In genomic region chr9:96420468-96421219, GRCh38 we compare ENCODE assay signal across 8 cellular contexts. TPM values are rescaled to one million over a fixed set of nuclear protein-coding genes. Genes with fewer than 3 reads are reported as not detected.
DNase-seq lines count a peak whose midpoint lies in the region; ATAC-seq and TF ChIP-seq lines count a peak whose summit lies in the region.

No MANE protein-coding gene starts in this region.

- H3K9me3 Mint-ChIP-seq in CD4-positive, alpha-beta T cell: no peaks in the 10 kb centered on the region

- no peak for ATAC-seq in CD4-positive, alpha-beta T cell (ENCODE audit: poor library complexity)
- peak; percentile 27 for ATAC-seq in left lobe of liver
- no peak for ATAC-seq in GM21723 (IDR thresholded peaks at IDR 0.05; ENCODE audit: unreplicated experiment)

- CTCF ChIA-PET in CD4-positive, alpha-beta T cell (lab: Charles Lee): no interaction called here
- CTCF ChIA-PET in RWPE1 (lab: Yijun Ruan, JAX): interaction anchor here (1.1 kb wide), 1 partner anchor 93 kb away, joined by 4 read pairs; no protein-coding TSS in a partner anchor

- peak in 1 of 10 experiments; percentile 3 for DNase-seq in CD4-positive, alpha-beta T cell
- DNase-seq in HAP-1 (ENCODE audit: low spot score in 2 of 2): peak; percentile 68
- DNase-seq in RWPE1 (ENCODE audit: low spot score): peak; percentile 93
- peak; percentile 97 for DNase-seq in choroid plexus epithelial cell (ENCODE audit: low read depth)
- DNase-seq in left lobe of liver (ENCODE audit: low spot score): peak; percentile 70
- no peak for DNase-seq in superior temporal gyrus (ENCODE audit: extremely low spot score)

- POLR2A ChIA-PET in CD4-positive, alpha-beta T cell (lab: Charles Lee): no interaction called here
- POLR2A ChIA-PET in RWPE1 (lab: Yijun Ruan, JAX; ENCODE audit: low non-redundant PET): interaction anchor here (0.8 kb wide), 1 partner anchor 235 kb away, joined by 3 read pairs; the partner anchor contains the start of gene PRXL2C

- H3K4me3 ChIP-seq in HAP-1 (no peak overlapping the region), choroid plexus epithelial cell (ENCODE audit: low read depth, low read length) (no peak overlapping the region), subcutaneous abdominal adipose tissue (ENCODE audit: low read depth in 1 of 5, low read length in 5 of 5) (peak overlapping the region in 1 of 5 donors; percentile 9)

- H3K4me3 Mint-ChIP-seq in CD4-positive, alpha-beta T cell: peak overlapping the region; percentile 75

- H3K4me1 ChIP-seq in HAP-1 (peaks cover 27% of the 10 kb centered on the region), subcutaneous abdominal adipose tissue (ENCODE audit: control insufficient read depth in 5 of 5, insufficient read depth in 5 of 5, low read length in 5 of 5) (peaks cover 11 to 44% (median 32%) of the 10 kb centered on the region in 5 donors)

- no peak overlapping the region for H3K27ac ChIP-seq in CD4-positive, alpha-beta T cell (ENCODE audit: low read depth, low read length)
- H3K27ac ChIP-seq in RWPE1 (peak overlapping the region; percentile 68), subcutaneous abdominal adipose tissue (ENCODE audit: low read depth, low read length) (peak overlapping the region; percentile 88)

- H3K36me3 ChIP-seq in HAP-1 (replicated peaks) (peaks cover 12% of the 10 kb centered on the region), subcutaneous abdominal adipose tissue (ENCODE audit: control insufficient read depth in 5 of 5, insufficient read depth in 5 of 5, low read length in 5 of 5) (no peaks in the 10 kb centered on the region)

- H3K9ac ChIP-seq in subcutaneous abdominal adipose tissue (ENCODE audit: low read length in 5 of 5): peak overlapping the region in 1 of 5 donors; percentile 70

- in situ Hi-C loops in HAP-1 (cut with MboI; ENCODE audit: low sequenced_read_pairs): no loop called here

- H3K36me3 Mint-ChIP-seq in CD4-positive, alpha-beta T cell (ENCODE audit: low read depth): no peaks in the 10 kb centered on the region

- TF ChIP-seq CTCF in CD4-positive, alpha-beta T cell (IDR thresholded peaks at IDR 0.05): no peak
- TF ChIP-seq CTCF in RWPE1 (conservative IDR thresholded peaks at IDR 0.05; ENCODE audit: low read depth) (no peak), choroid plexus epithelial cell (conservative IDR thresholded peaks at IDR 0.05; ENCODE audit: low read depth, low read length) (no peak)

- H3K27ac Mint-ChIP-seq in CD4-positive, alpha-beta T cell: peak overlapping the region; percentile 82

- H3K27me3 ChIP-seq in CD4-positive, alpha-beta T cell (ENCODE audit: control insufficient read depth, insufficient read depth, low read length): no peaks in the 10 kb centered on the region
- H3K27me3 ChIP-seq in HAP-1 (ENCODE audit: low read depth) (no peaks in the 10 kb centered on the region), subcutaneous abdominal adipose tissue (ENCODE audit: control insufficient read depth in 5 of 5, insufficient read depth in 4 of 5, low read length in 5 of 5) (no peaks in the 10 kb centered on the region)

- H3K9me3 ChIP-seq in CD4-positive, alpha-beta T cell (ENCODE audit: control insufficient read depth, low read length): no peaks in the 10 kb centered on the region
- no peaks in the 10 kb centered on the region for H3K9me3 ChIP-seq in HAP-1
- H3K9me3 ChIP-seq in subcutaneous abdominal adipose tissue (ENCODE audit: control insufficient read depth in 5 of 5, low read length in 5 of 5): no peaks in the 10 kb centered on the region

- H3K27me3 Mint-ChIP-seq in CD4-positive, alpha-beta T cell: no peaks in the 10 kb centered on the region

- intact Hi-C loops in CD4-positive, alpha-beta T cell (cut with DNase I, micrococcal nuclease): no loop called here

- H3K4me1 Mint-ChIP-seq in CD4-positive, alpha-beta T cell (ENCODE audit: low read depth): peaks cover 25% of the 10 kb centered on the region

RNA-seq across cellular contexts. Expression of gene ZNF367, which starts 2.5 kb away (rescaled TPM):
- total RNA-seq in CD4-positive, alpha-beta T cell: 1 to 10 TPM; 6.5 to 6.7 TPM
- 1.0 TPM for total RNA-seq in left lobe of liver

RNA-seq across cellular contexts. Expression of gene HABP4, which starts 29.3 kb away (rescaled TPM):
- total RNA-seq in CD4-positive, alpha-beta T cell: 10 to 100 TPM; 29.7 to 31.7 TPM
- total RNA-seq in left lobe of liver: 2.4 TPM

RNA-seq across cellular contexts. Expression of gene SLC35D2, which starts 37.1 kb away (rescaled TPM):
- 10 to 100 TPM; 13.2 to 14.7 TPM for total RNA-seq in CD4-positive, alpha-beta T cell
- total RNA-seq in left lobe of liver: 33.2 TPM
